Comparison of ENCODE assay signal across 15 cellular contexts in the genomic region with DNA sequence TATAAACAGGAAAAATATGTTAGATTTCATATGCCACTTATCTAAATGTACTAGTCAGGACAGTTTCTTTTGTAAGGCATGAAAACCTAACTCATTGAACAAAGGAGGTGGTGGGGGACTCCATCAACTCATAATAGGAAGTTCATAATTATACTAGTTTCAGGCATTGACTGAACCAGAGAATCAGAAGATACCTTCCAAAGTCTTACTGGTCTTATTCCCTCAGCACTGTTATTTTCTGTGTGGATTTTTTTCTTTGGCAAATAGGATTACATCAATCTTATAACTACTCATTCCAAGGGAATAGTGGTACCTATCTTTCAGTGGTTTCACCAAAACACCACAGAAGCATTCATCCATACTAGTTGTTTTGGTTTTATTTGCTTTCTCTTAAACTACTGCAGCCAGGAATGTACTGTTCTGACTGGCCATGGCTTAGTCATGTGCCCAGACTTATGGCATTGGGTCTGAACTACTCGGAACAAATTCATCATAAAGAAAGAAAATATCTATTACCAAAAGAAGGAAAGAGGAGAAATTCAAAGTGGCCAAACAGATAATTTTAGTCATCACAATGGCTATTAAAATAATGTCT.
A peak's percentile ranks its signal among the peaks of the same experiment; 100 is the strongest.
DNase-seq lines count a peak whose midpoint lies in the region; ATAC-seq and TF ChIP-seq lines count a peak whose summit lies in the region.
"Had no signal": no experiment of that assay in that cellular context is flagged by ENCODE, and none has a peak within 500 bp of the region (broad histone marks: within the 10 kb centered on the region; RNA-seq: fewer than 3 reads in every experiment).

No MANE protein-coding gene starts in this region.

- ATAC-seq in GM21619 (IDR thresholded peaks at IDR 0.05; ENCODE audit: unreplicated experiment), result peak; percentile 54
- peak; percentile 65 for ATAC-seq in HG03095 (IDR thresholded peaks at IDR 0.05; ENCODE audit: unreplicated experiment)
- ATAC-seq in stimulated activated naive B cell treated with anti-CD40 and anti-IgM and Interleukin-4, amounts not matched to agents 10 μg/mL and 1 μg/mL and 100 μg/mL, for 72 hours (replicated peaks), result peak; percentile 42 to 54

- H3K9me3 Mint-ChIP-seq in stimulated activated naive B cell treated with anti-CD40 and anti-IgM and Interleukin-4, amounts not matched to agents 10 μg/mL and 1 μg/mL and 100 μg/mL, for 72 hours, result no peaks in the 10 kb centered on the region

- DNase-seq in stimulated activated CD4-positive, alpha-beta T cell treated with anti-CD3 and anti-CD28 coated beads, Interleukin-15, amount 100 ng/mL, for 24 hours, result peak; percentile 20
- DNase-seq in stimulated activated CD4-positive, alpha-beta T cell treated with anti-CD3 and anti-CD28 coated beads, Interleukin-4, amount 100 ng/mL, for 4 hours, result no peak
- no peak for DNase-seq in stimulated activated naive B cell treated with anti-CD40 and anti-IgM and Interleukin-4, amounts not matched to agents 10 μg/mL and 1 μg/mL and 100 μg/mL, for 72 hours
- no peak for DNase-seq in effector CD4-positive, alpha-beta T cell
- DNase-seq in GDM1 (lab: John Stamatoyannopoulos, UW) (no peak), Peyer's patch (no peak)
- DNase-seq: DMS153, hippocampal formation, NCI-H510A treated with DMSO at 0.1 percent for 48 hours had no signal

- no peaks in the 10 kb centered on the region for H3K9me3 ChIP-seq in Peyer's patch
- H3K9me3 ChIP-seq: breast epithelium had no signal

- no peaks in the 10 kb centered on the region for H3K27me3 ChIP-seq in Peyer's patch
- H3K27me3 ChIP-seq: breast epithelium had no signal

- H3K4me3 ChIP-seq in Peyer's patch, result no peak overlapping the region
- H3K4me3 ChIP-seq: breast epithelium, lung, smooth muscle cell had no signal

- H3K27ac Mint-ChIP-seq in stimulated activated naive B cell treated with anti-CD40 and anti-IgM and Interleukin-4, amounts not matched to agents 10 μg/mL and 1 μg/mL and 100 μg/mL, for 72 hours, result no peak overlapping the region
- H3K27ac Mint-ChIP-seq: activated T-helper 2 cell treated with anti-CD3 and anti-CD28 coated beads, Interferon-gamma antibody, Interleukin-2, Interleukin-4, amounts not matched to agents 10 μg/mL and 5 μg/mL and 100 μg/mL, durations not matched to agents 14 hours and 24 hours and 36 hours had no signal

- no peak overlapping the region for H3K27ac ChIP-seq in Peyer's patch
- H3K27ac ChIP-seq: breast epithelium had no signal

- H3K4me3 Mint-ChIP-seq in stimulated activated naive B cell treated with anti-CD40 and anti-IgM and Interleukin-4, amounts not matched to agents 10 μg/mL and 1 μg/mL and 100 μg/mL, for 72 hours, result no peak overlapping the region

- no peak for TF ChIP-seq POLR2A in Peyer's patch (IDR thresholded peaks at IDR 0.05)

- H3K4me1 ChIP-seq in Peyer's patch, result no peaks in the 10 kb centered on the region
- H3K4me1 ChIP-seq: breast epithelium had no signal

- no peaks in the 10 kb centered on the region for H3K36me3 ChIP-seq in Peyer's patch
- H3K36me3 ChIP-seq: breast epithelium had no signal

- H3K4me1 Mint-ChIP-seq in stimulated activated naive B cell treated with anti-CD40 and anti-IgM and Interleukin-4, amounts not matched to agents 10 μg/mL and 1 μg/mL and 100 μg/mL, for 72 hours, result peaks cover 0 to 2% of the 10 kb centered on the region in 2 donors

- H3K36me3 Mint-ChIP-seq in stimulated activated naive B cell treated with anti-CD40 and anti-IgM and Interleukin-4, amounts not matched to agents 10 μg/mL and 1 μg/mL and 100 μg/mL, for 72 hours, result no peaks in the 10 kb centered on the region

- H3K27me3 Mint-ChIP-seq in stimulated activated naive B cell treated with anti-CD40 and anti-IgM and Interleukin-4, amounts not matched to agents 10 μg/mL and 1 μg/mL and 100 μg/mL, for 72 hours, result no peaks in the 10 kb centered on the region

- TF ChIP-seq CTCF in Peyer's patch (IDR thresholded peaks at IDR 0.05), result no peak
